Comparison of ENCODE assay signal across 8 cellular contexts in the genomic region with DNA sequence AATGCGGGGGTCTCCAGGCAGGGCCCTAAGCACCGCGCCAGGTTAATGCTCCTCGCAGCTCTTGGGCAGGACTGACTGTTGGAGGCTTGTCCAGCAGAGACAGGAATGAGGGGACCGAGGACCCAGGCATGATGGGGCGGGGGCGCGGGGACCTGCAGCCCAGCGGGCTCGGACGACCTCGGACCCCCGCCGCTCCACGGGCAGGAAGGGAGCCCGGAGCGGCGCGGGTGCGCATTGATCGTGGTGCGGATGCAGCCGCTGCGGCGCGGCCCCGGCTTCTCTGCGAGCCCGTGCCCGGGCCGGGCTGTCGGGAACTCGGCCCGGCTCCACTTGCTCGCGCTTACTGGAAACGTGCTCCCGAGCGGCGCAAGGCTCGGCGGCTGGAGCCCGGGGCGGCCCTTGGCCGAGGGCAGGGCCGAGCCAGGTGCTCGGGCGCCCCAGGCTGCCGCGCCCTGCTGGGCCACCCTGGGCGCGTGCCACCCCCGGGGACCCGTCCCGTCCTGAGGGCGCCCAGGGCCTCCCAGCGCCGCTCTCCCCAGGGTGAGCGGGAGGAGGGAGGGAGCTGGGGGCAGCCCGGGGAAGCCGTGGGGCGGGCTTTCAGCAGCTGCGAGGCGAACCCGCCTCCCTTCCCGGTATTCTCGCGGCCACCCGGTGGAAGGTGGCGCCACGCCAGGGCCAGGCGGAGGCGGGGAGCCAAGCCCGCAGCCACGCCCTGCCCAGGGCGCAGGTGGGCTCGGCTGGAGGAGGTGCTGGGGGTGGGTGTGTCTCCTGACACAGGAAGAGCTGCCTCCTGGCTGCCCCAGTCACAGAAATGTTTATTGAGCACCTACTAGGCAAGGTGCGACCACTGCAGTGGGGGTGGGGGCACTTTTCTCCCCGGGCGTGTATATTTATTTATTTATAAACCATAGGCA. TPM values are rescaled to one million over a fixed set of nuclear protein-coding genes. Genes with fewer than 3 reads are reported as not detected.
DNase-seq lines count a peak whose midpoint lies in the region; ATAC-seq and TF ChIP-seq lines count a peak whose summit lies in the region.

No MANE protein-coding gene starts in this region.

- H3K27me3 ChIP-seq in CD4-positive, alpha-beta T cell (ENCODE audit: control insufficient read depth, insufficient read depth, low read length): no peaks in the 10 kb centered on the region

- CTCF ChIA-PET in CD4-positive, alpha-beta T cell (lab: Charles Lee): interaction anchor here (1.7 to 2.2 kb wide), 2 partner anchors 47 to 108 kb away, joined by 5 to 7 read pairs; no protein-coding TSS in a partner anchor
- CTCF ChIA-PET in HEK293T (lab: Yijun Ruan, JAX): interaction anchor here (1.6 kb wide), 1 partner anchor 62 kb away, joined by 5 read pairs; no protein-coding TSS in a partner anchor
- CTCF ChIA-PET in activated CD8-positive, alpha-beta T cell treated with anti-CD3 and anti-CD28 coated beads for 36 hours (lab: Charles Lee): interaction anchor here (0.8 to 1.6 kb wide), 5 partner anchors 29 to 229 kb away, joined by 3 to 5 read pairs (median 3); no protein-coding TSS in a partner anchor

- H3K4me1 Mint-ChIP-seq in CD4-positive, alpha-beta T cell (ENCODE audit: low read depth): peaks cover 48% of the 10 kb centered on the region
- H3K4me1 Mint-ChIP-seq in activated CD8-positive, alpha-beta T cell treated with anti-CD3 and anti-CD28 coated beads for 36 hours (ENCODE audit: low read depth): peaks cover 32% of the 10 kb centered on the region
- H3K4me1 Mint-ChIP-seq in effector memory CD8-positive, alpha-beta T cell (ENCODE audit: low read depth in 2 of 2): peaks cover 18 to 27% of the 10 kb centered on the region in 2 donors
- H3K4me1 Mint-ChIP-seq in mesothelial cell of epicardium: peaks cover 35% of the 10 kb centered on the region

- no peaks in the 10 kb centered on the region for H3K9me3 Mint-ChIP-seq in CD4-positive, alpha-beta T cell
- no peaks in the 10 kb centered on the region for H3K9me3 Mint-ChIP-seq in activated CD8-positive, alpha-beta T cell treated with anti-CD3 and anti-CD28 coated beads for 36 hours
- H3K9me3 Mint-ChIP-seq in effector memory CD8-positive, alpha-beta T cell: no peaks in the 10 kb centered on the region
- no peaks in the 10 kb centered on the region for H3K9me3 Mint-ChIP-seq in mesothelial cell of epicardium

- intact Hi-C loops in CD4-positive, alpha-beta T cell (cut with DNase I, micrococcal nuclease): loop anchor here (2.0 kb wide), 3 partner anchors 17 to 47 kb away; a partner anchor contains a TSS
- intact Hi-C loops in activated CD8-positive, alpha-beta T cell treated with anti-CD3 and anti-CD28 coated beads for 36 hours (cut with micrococcal nuclease): no loop called here

- peak; percentile 29 to 81 (median 64) for DNase-seq in CD4-positive, alpha-beta T cell
- DNase-seq in HEK293T (ENCODE audit: extremely low spot score) (peak; percentile 83), NCI-H524 (lab: John Stamatoyannopoulos, UW) (peak; percentile 71 to 88), mesothelial cell of epicardium (ENCODE audit: low spot score in 2 of 2, unreplicated experiment in 2 of 2) (peak; percentile 63 to 83)
- DNase-seq in activated CD8-positive, alpha-beta T cell treated with anti-CD3 and anti-CD28 coated beads for 36 hours: peak; percentile 81
- DNase-seq in effector memory CD8-positive, alpha-beta T cell: peak; percentile 44 to 55 (median 46)
- DNase-seq in stimulated activated CD8-positive, alpha-beta memory T cell treated with anti-CD3 and anti-CD28 coated beads, Interleukin-4, amount 100 ng/mL, for 24 hours (ENCODE audit: low read depth): peak; percentile 58

- peak overlapping the region; percentile 86 for H3K4me3 Mint-ChIP-seq in CD4-positive, alpha-beta T cell
- H3K4me3 Mint-ChIP-seq in activated CD8-positive, alpha-beta T cell treated with anti-CD3 and anti-CD28 coated beads for 36 hours: peak overlapping the region; percentile 41
- H3K4me3 Mint-ChIP-seq in effector memory CD8-positive, alpha-beta T cell: peak overlapping the region; percentile 82 to 83
- peak overlapping the region; percentile 58 for H3K4me3 Mint-ChIP-seq in mesothelial cell of epicardium

- H3K27ac Mint-ChIP-seq in CD4-positive, alpha-beta T cell: peak overlapping the region; percentile 74
- H3K27ac Mint-ChIP-seq in activated CD8-positive, alpha-beta T cell treated with anti-CD3 and anti-CD28 coated beads for 36 hours: peak overlapping the region; percentile 55
- H3K27ac Mint-ChIP-seq in effector memory CD8-positive, alpha-beta T cell: peak overlapping the region in 1 of 2 donors; percentile 39
- H3K27ac Mint-ChIP-seq in mesothelial cell of epicardium: peak overlapping the region; percentile 21

- no peak overlapping the region for H3K27ac ChIP-seq in CD4-positive, alpha-beta T cell (ENCODE audit: low read depth, low read length)

- peak; percentile 79 for ATAC-seq in CD4-positive, alpha-beta T cell (ENCODE audit: poor library complexity)
- ATAC-seq in activated CD8-positive, alpha-beta T cell treated with anti-CD3 and anti-CD28 coated beads for 36 hours: peak; percentile 72
- ATAC-seq in effector memory CD8-positive, alpha-beta T cell (replicated peaks): peak; percentile 82
- ATAC-seq in GM21737 (IDR thresholded peaks at IDR 0.05; ENCODE audit: unreplicated experiment): no peak

- no peaks in the 10 kb centered on the region for H3K36me3 Mint-ChIP-seq in CD4-positive, alpha-beta T cell (ENCODE audit: low read depth)
- H3K36me3 Mint-ChIP-seq in activated CD8-positive, alpha-beta T cell treated with anti-CD3 and anti-CD28 coated beads for 36 hours (ENCODE audit: low read depth): no peaks in the 10 kb centered on the region
- H3K36me3 Mint-ChIP-seq in effector memory CD8-positive, alpha-beta T cell (ENCODE audit: insufficient read depth): peaks cover 2% of the 10 kb centered on the region
- no peaks in the 10 kb centered on the region for H3K36me3 Mint-ChIP-seq in mesothelial cell of epicardium

- H3K9me3 ChIP-seq in CD4-positive, alpha-beta T cell (ENCODE audit: control insufficient read depth, low read length): no peaks in the 10 kb centered on the region

- no peaks in the 10 kb centered on the region for H3K27me3 Mint-ChIP-seq in CD4-positive, alpha-beta T cell
- peaks cover 3% of the 10 kb centered on the region for H3K27me3 Mint-ChIP-seq in activated CD8-positive, alpha-beta T cell treated with anti-CD3 and anti-CD28 coated beads for 36 hours
- peaks cover 0 to 12% of the 10 kb centered on the region in 2 donors for H3K27me3 Mint-ChIP-seq in effector memory CD8-positive, alpha-beta T cell
- no peaks in the 10 kb centered on the region for H3K27me3 Mint-ChIP-seq in mesothelial cell of epicardium (ENCODE audit: low read depth)

- POLR2A ChIA-PET in CD4-positive, alpha-beta T cell (lab: Charles Lee): interaction anchor here (0.7 to 2.5 kb wide), 11 partner anchors 9 to 87 kb away, joined by 3 to 29 read pairs (median 5); a partner anchor contains a TSS
- POLR2A ChIA-PET in HEK293T (lab: Yijun Ruan, JAX): interaction anchor here (0.6 to 1.2 kb wide), 5 partner anchors 16 to 30 kb away, joined by 3 to 4 read pairs (median 3); no protein-coding TSS in a partner anchor
- POLR2A ChIA-PET in activated CD8-positive, alpha-beta T cell treated with anti-CD3 and anti-CD28 coated beads for 36 hours (lab: Charles Lee): interaction anchor here (0.9 to 2.2 kb wide), 4 partner anchors 9 to 43 kb away, joined by 3 to 9 read pairs (median 4); no protein-coding TSS in a partner anchor

- no peak for TF ChIP-seq CTCF in CD4-positive, alpha-beta T cell (IDR thresholded peaks at IDR 0.05)
- no peak for TF ChIP-seq CTCF in activated CD8-positive, alpha-beta T cell treated with anti-CD3 and anti-CD28 coated beads for 36 hours (IDR thresholded peaks at IDR 0.05)
- no peak for TF ChIP-seq CTCF in mesothelial cell of epicardium (IDR thresholded peaks at IDR 0.05; ENCODE audit: unreplicated experiment)

TF ChIP-seq in HEK293T, 16 proteins besides CTCF, POLR2A, EP300 and RAD21:
- no peak for TF ChIP-seq FOXK2 (IDR thresholded peaks at IDR 0.05)
- no peak for TF ChIP-seq ARNT (IDR thresholded peaks at IDR 0.05)
- no peak for TF ChIP-seq NFRKB (IDR thresholded peaks at IDR 0.05)
- TF ChIP-seq, protein P1, sequence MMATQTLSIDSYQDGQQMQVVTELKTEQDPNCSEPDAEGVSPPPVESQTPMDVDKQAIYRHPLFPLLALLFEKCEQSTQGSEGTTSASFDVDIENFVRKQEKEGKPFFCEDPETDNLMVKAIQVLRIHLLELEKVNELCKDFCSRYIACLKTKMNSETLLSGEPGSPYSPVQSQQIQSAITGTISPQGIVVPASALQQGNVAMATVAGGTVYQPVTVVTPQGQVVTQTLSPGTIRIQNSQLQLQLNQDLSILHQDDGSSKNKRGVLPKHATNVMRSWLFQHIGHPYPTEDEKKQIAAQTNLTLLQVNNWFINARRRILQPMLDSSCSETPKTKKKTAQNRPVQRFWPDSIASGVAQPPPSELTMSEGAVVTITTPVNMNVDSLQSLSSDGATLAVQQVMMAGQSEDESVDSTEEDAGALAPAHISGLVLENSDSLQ (IDR thresholded peaks at IDR 0.05): no peak
- no peak for TF ChIP-seq SUZ12 (IDR thresholded peaks at IDR 0.05)
- TF ChIP-seq BHLHE40 (IDR thresholded peaks at IDR 0.05; ENCODE audit: borderline replicate concordance): no peak
- no peak; the same call in 1 of the 2 replicates for TF ChIP-seq FOXM1 (IDR thresholded peaks at IDR 0.05; ENCODE audit: borderline replicate concordance)
- TF ChIP-seq LEF1 (IDR thresholded peaks at IDR 0.05; ENCODE audit: borderline replicate concordance): no peak; the same call in 1 of the 2 replicates
- TF ChIP-seq HDGF (IDR thresholded peaks at IDR 0.05; ENCODE audit: borderline replicate concordance): no peak
- TF ChIP-seq SP1 (IDR thresholded peaks at IDR 0.05): no peak
- no peak for TF ChIP-seq CTBP1 (IDR thresholded peaks at IDR 0.05; ENCODE audit: borderline replicate concordance)
- TF ChIP-seq ELF4 (IDR thresholded peaks at IDR 0.05): no peak
- TF ChIP-seq ZNF384 (IDR thresholded peaks at IDR 0.05): no peak

RNA-seq across cellular contexts. Expression of a gene that starts 45.9 kb away (rescaled TPM):
- 100 to 1,000 TPM; 414 to 427 TPM for total RNA-seq in CD4-positive, alpha-beta T cell
- total RNA-seq in activated CD8-positive, alpha-beta T cell treated with anti-CD3 and anti-CD28 coated beads for 36 hours: 10 to 100 TPM; 48.6 to 49.1 TPM
- 45.7 to 50.0 TPM (median 49.8 TPM) in 3 replicates for total RNA-seq in mesothelial cell of epicardium
